Comparison of ENCODE assay signal across 16 cellular contexts in genomic region chr2:1584691-1585485, GRCh38.
DNase-seq lines count a peak whose midpoint lies in the region; FAIRE-seq and TF ChIP-seq lines count a peak whose summit lies in the region.
"Had no signal": no experiment of that assay in that cellular context is flagged by ENCODE, and none has a peak within 500 bp of the region (broad histone marks: within the 10 kb centered on the region; RNA-seq: fewer than 3 reads in every experiment).

No MANE protein-coding gene starts in this region.

- H3K4me3 ChIP-seq in AG09309 (ENCODE audit: control insufficient read depth, low read depth, low read length) (no peak overlapping the region), HFF-Myc (replicated peaks; ENCODE audit: low read depth, low read length) (no peak overlapping the region), WI38 (ENCODE audit: low read depth, low read length) (no peak overlapping the region)
- H3K4me3 ChIP-seq: BLaER1 treated with 17β-estradiol and CSF1 and Interleukin-3, amounts not matched to agents 10 nM and 100 nM; ovary had no signal

- DNase-seq in AG09309 (ENCODE audit: low read depth) (no peak), HFF-Myc (ENCODE audit: extremely low read depth, low read depth) (no peak), islet precursor cell (peak; percentile 52), G401 (ENCODE audit: low spot score) (no peak), AG08396 (ENCODE audit: low spot score) (no peak), anterior cingulate cortex (lab: John Stamatoyannopoulos, UW) (no peak), urothelium cell line (ENCODE audit: low spot score) (no peak)
- DNase-seq: activated B cell treated with CpG ODN at 0.5 μM for 24 hours; activated naive CD4-positive, alpha-beta T cell treated with anti-CD3 and anti-CD28 coated beads, Interleukin-2, amount 10 ng/mL, durations not matched to agents 7 days and 5 days; cerebellar nuclear complex; DMS79; immature natural killer cell; SW 1271 had no signal

- TF ChIP-seq CTCF in AG09309 (IDR thresholded peaks at IDR 0.05; ENCODE audit: control insufficient read depth, insufficient read depth, low read depth, low read length, missing control alignments) (peak; percentile 37), HFF-Myc (IDR thresholded peaks at IDR 0.05; ENCODE audit: low read depth, low read length, missing control alignments) (peak; percentile 19), WI38 (IDR thresholded peaks at IDR 0.05; ENCODE audit: low read depth, low read length) (0 out of 2 replicates have a peak, but pooled peaks have one; percentile 21)

- no peak for FAIRE-seq in urothelium cell line (lab: Jason Lieb, UNC)

- in situ Hi-C loops in G401 (cut with HindIII; ENCODE audit: low sequenced_read_pairs): no loop called here
